In the genomic region with DNA sequence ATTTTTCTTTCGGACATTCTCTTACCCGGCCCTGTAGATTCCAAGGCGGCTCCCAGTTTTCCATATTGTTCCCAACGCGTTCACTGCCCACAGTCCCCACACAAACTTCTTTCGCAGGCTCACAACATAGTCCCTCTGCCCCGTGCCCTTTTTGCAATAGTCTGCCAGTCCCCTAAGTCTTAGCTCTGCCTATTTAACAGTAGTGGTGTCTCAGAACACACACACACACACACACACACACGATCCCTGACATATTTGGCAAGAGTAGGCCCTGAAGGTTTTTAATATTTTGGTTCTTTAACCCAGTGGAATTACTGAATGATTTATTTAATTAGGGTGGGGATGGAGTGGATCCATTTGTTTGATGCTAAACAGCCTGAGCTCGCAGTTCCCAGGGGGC, we compare ENCODE assay signal across 10 cellular contexts. TPM values are rescaled to one million over a fixed set of nuclear protein-coding genes. Genes with fewer than 3 reads are reported as not detected.
A peak's percentile ranks its signal among the peaks of the same experiment; 100 is the strongest.
DNase-seq lines count a peak whose midpoint lies in the region; ATAC-seq and TF ChIP-seq lines count a peak whose summit lies in the region.
"Not testable (repeated sequence)": the region's sequence is repeated elsewhere in the genome, so short reads cannot be mapped to it uniquely, and the experiment has no call there.
"Had no signal": no experiment of that assay in that cellular context is flagged by ENCODE, and none has a peak within 500 bp of the region (broad histone marks: within the 10 kb centered on the region; RNA-seq: fewer than 3 reads in every experiment).

No MANE protein-coding gene starts in this region.

- not testable (repeated sequence) for H3K4me3 ChIP-seq in right cardiac atrium (ENCODE audit: low read length)
- H3K4me3 ChIP-seq in smooth muscle cell (peak overlapping the region; percentile 65), vagina (peak overlapping the region; percentile 55 to 62)

- H3K4me2 ChIP-seq in smooth muscle cell, result peak overlapping the region; percentile 92

- not testable (repeated sequence) for H3K9me3 Mint-ChIP-seq in Calu3 (ENCODE audit: low read depth, unreplicated experiment); WTC11; activated naive CD4-positive, alpha-beta T cell treated with anti-CD3 and anti-CD28 coated beads, Interleukin-2, amount 10 ng/mL, durations not matched to agents 7 days and 5 days; effector memory CD8-positive, alpha-beta T cell; nephron

- H3K4me3 Mint-ChIP-seq in Calu3 (ENCODE audit: low read depth, unreplicated experiment), result peak overlapping the region; percentile 47
- H3K4me3 Mint-ChIP-seq in WTC11, result peak overlapping the region; percentile 56
- peak overlapping the region; percentile 75 for H3K4me3 Mint-ChIP-seq in activated naive CD4-positive, alpha-beta T cell treated with anti-CD3 and anti-CD28 coated beads, Interleukin-2, amount 10 ng/mL, durations not matched to agents 7 days and 5 days
- H3K4me3 Mint-ChIP-seq in effector memory CD8-positive, alpha-beta T cell, result peak overlapping the region; percentile 81 to 84
- peak overlapping the region; percentile 89 to 99 (median 95) for H3K4me3 Mint-ChIP-seq in nephron

- CTCF ChIA-PET in Calu3 (lab: Charles Lee); WTC11 (lab: Charles Lee); activated naive CD4-positive, alpha-beta T cell treated with anti-CD3 and anti-CD28 coated beads, Interleukin-2, amount 10 ng/mL, durations not matched to agents 7 days and 5 days (lab: Charles Lee): not testable (repeated sequence)

- H3K27me3 Mint-ChIP-seq in Calu3 (ENCODE audit: unreplicated experiment), result peaks cover 21% of the 10 kb centered on the region
- peaks cover 62% of the 10 kb centered on the region for H3K27me3 Mint-ChIP-seq in WTC11 (ENCODE audit: low read depth)
- peaks cover 31% of the 10 kb centered on the region for H3K27me3 Mint-ChIP-seq in activated naive CD4-positive, alpha-beta T cell treated with anti-CD3 and anti-CD28 coated beads, Interleukin-2, amount 10 ng/mL, durations not matched to agents 7 days and 5 days
- H3K27me3 Mint-ChIP-seq in effector memory CD8-positive, alpha-beta T cell, result not testable (repeated sequence)
- peaks cover 14% of the 10 kb centered on the region for H3K27me3 Mint-ChIP-seq in nephron (ENCODE audit: low read depth)

- H3K79me2 ChIP-seq in smooth muscle cell (ENCODE audit: low read depth), result not testable (repeated sequence)

- not testable (repeated sequence) for TF ChIP-seq POLR2A in vagina (IDR thresholded peaks at IDR 0.05)

- BruUV-seq in Calu3 (replicated peaks; lab: Mats Ljungman, UMichigan), result not testable (repeated sequence)

- not testable (repeated sequence) for TF ChIP-seq CTCF in Calu3 (IDR thresholded peaks at IDR 0.05; ENCODE audit: unreplicated experiment); WTC11 (IDR thresholded peaks at IDR 0.05); nephron (IDR thresholded peaks at IDR 0.05; ENCODE audit: unreplicated experiment in 3 of 3); smooth muscle cell (IDR thresholded peaks at IDR 0.05; ENCODE audit: borderline replicate concordance, insufficient read depth, poor library complexity, severe bottlenecking); vagina (IDR thresholded peaks at IDR 0.05)

- H4K20me1 ChIP-seq in smooth muscle cell (ENCODE audit: low read depth), result not testable (repeated sequence)

- H3K36me3 ChIP-seq in smooth muscle cell (ENCODE audit: low read depth); vagina: not testable (repeated sequence)

- not testable (repeated sequence) for H3K27me3 ChIP-seq in right cardiac atrium (ENCODE audit: control insufficient read depth, insufficient read depth); smooth muscle cell (ENCODE audit: low read depth); vagina

- WGBS in right cardiac atrium, result 20% methylated on average over 7 of the region's 9 CpGs
- 16% methylated on average over 9 of the region's 9 CpGs for WGBS in smooth muscle cell (ENCODE audit: low lambda C conversion rate)

- H3K27ac ChIP-seq in right cardiac atrium (ENCODE audit: low read length); smooth muscle cell (ENCODE audit: low read depth): not testable (repeated sequence)
- H3K27ac ChIP-seq in vagina, result peak overlapping the region; percentile 83

- not testable (repeated sequence) for H3K9me3 ChIP-seq in right cardiac atrium (ENCODE audit: control insufficient read depth, low read length); smooth muscle cell (replicated peaks; ENCODE audit: low read depth); vagina

- intact Hi-C loops in Calu3 (cut with micrococcal nuclease; ENCODE audit: unreplicated experiment); right cardiac atrium (cut with DNase I); vagina (cut with DNase I): not testable (repeated sequence)

- POLR2A ChIA-PET in WTC11 (lab: Charles Lee), result not testable (repeated sequence)

- not testable (repeated sequence) for DNase-seq in Calu3; WTC11 (ENCODE audit: low spot score); activated naive CD4-positive, alpha-beta T cell treated with anti-CD3 and anti-CD28 coated beads, Interleukin-2, amount 10 ng/mL, durations not matched to agents 7 days and 5 days; effector memory CD8-positive, alpha-beta T cell; smooth muscle cell (lab: John Stamatoyannopoulos, UW; ENCODE audit: unreplicated experiment); vagina (ENCODE audit: extremely low spot score in 2 of 2)
- peak in 2 of 3 donors; percentile 4 to 48 for DNase-seq in right cardiac atrium

- not testable (repeated sequence) for H3K36me3 Mint-ChIP-seq in Calu3 (ENCODE audit: insufficient read depth, unreplicated experiment); WTC11; activated naive CD4-positive, alpha-beta T cell treated with anti-CD3 and anti-CD28 coated beads, Interleukin-2, amount 10 ng/mL, durations not matched to agents 7 days and 5 days; effector memory CD8-positive, alpha-beta T cell (ENCODE audit: insufficient read depth); nephron (ENCODE audit: low read depth)

- not testable (repeated sequence) for H3K4me1 ChIP-seq in right cardiac atrium (ENCODE audit: control insufficient read depth, insufficient read depth, low read length); smooth muscle cell (ENCODE audit: low read depth); vagina

- H3K9ac ChIP-seq in smooth muscle cell (ENCODE audit: low read depth), result not testable (repeated sequence)

- not testable (repeated sequence) for H3K4me1 Mint-ChIP-seq in Calu3 (ENCODE audit: low read depth, unreplicated experiment); WTC11; activated naive CD4-positive, alpha-beta T cell treated with anti-CD3 and anti-CD28 coated beads, Interleukin-2, amount 10 ng/mL, durations not matched to agents 7 days and 5 days; effector memory CD8-positive, alpha-beta T cell (ENCODE audit: low read depth in 2 of 2); nephron

- H3K27ac Mint-ChIP-seq in Calu3 (ENCODE audit: unreplicated experiment); WTC11; activated naive CD4-positive, alpha-beta T cell treated with anti-CD3 and anti-CD28 coated beads, Interleukin-2, amount 10 ng/mL, durations not matched to agents 7 days and 5 days; effector memory CD8-positive, alpha-beta T cell: not testable (repeated sequence)
- H3K27ac Mint-ChIP-seq in nephron, result peak overlapping the region; percentile 97 to 100 (median 98)

- peak; percentile 27 for ATAC-seq in WTC11
- not testable (repeated sequence) for ATAC-seq in effector memory CD8-positive, alpha-beta T cell (replicated peaks)
- ATAC-seq in right cardiac atrium, result peak; percentile 8 to 9

- not testable (repeated sequence) for H3F3A ChIP-seq in smooth muscle cell (ENCODE audit: low read depth)

- not testable (repeated sequence) for H2AFZ ChIP-seq in smooth muscle cell (ENCODE audit: low read depth)

RNA-seq across cellular contexts. Expression of gene FOXD4L1, which starts 44.1 kb away (rescaled TPM):
- total RNA-seq in Calu3 (2022) (0.92 and 1.0 TPM in 2 replicates), WTC11 (2021) (0.09 TPM in 1 of 3 replicates, not detected in the others), right cardiac atrium (under 1 TPM in 2 of 4 donors, not detected in 2; 0.11 to 0.18 TPM), smooth muscle cell (not detected in 2 replicates), vagina (not detected)
- polyA plus RNA-seq in right cardiac atrium (0.07 TPM), smooth muscle cell (not detected in 2 replicates)
- total RNA-seq: dermis microvascular lymphatic vessel endothelial cell had no signal
- polyA plus RNA-seq: IgD-negative memory B cell had no signal
